Comparison of ENCODE assay signal across 28 cellular contexts in the genomic region with DNA sequence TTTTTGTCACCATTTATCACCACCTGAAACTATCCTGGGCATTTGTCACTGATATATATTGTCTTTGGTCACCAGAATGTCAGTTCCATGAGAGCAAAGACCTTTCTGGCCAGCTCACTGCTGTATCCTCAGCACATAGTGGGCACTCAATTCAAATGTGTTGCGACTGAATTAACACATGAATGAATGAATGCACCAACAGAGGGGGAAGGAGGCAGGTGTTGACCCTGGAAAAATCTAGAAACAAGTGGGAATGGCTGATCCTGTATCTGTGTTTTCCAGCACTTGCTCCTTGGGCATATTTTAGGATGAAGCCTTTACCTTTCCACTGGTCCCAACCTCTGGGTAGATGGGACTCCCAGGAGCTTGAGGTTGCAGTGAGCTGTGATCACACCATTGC.
"Had no signal": no experiment of that assay in that cellular context is flagged by ENCODE, and none has a peak within 500 bp of the region (broad histone marks: within the 10 kb centered on the region; RNA-seq: fewer than 3 reads in every experiment).

No MANE protein-coding gene starts in this region.

- DNase-seq: activated B cell treated with CpG ODN at 0.5 μM for 24 hours; activated CD4-positive, alpha-beta memory T cell treated with anti-CD3 and anti-CD28 coated beads for 36 hours; activated CD4-positive, alpha-beta T cell treated with anti-CD3 and anti-CD28 coated beads, Interleukin-2, amount 10 ng/mL, durations not matched to agents 7 days and 5 days; activated CD8-positive, alpha-beta memory T cell treated with anti-CD3 and anti-CD28 coated beads for 24 hours; activated effector memory CD4-positive, alpha-beta T cell treated with anti-CD3 and anti-CD28 coated beads, Interleukin-2, amount 50 U/mL, for 16 hours; activated naive CD4-positive, alpha-beta T cell treated with Interleukin-2 at 50 U/mL for 16 hours; activated naive CD8-positive, alpha-beta T cell treated with anti-CD3 and anti-CD28 coated beads, Interleukin-2, amount 50 U/mL, for 24 hours; activated T-cell treated with anti-CD3 and anti-CD28 coated beads, Interleukin-2, amount 50 U/mL, for 4 hours; amniotic stem cell; body of pancreas; MG63; MV-4-11; NCI-H1092 treated with DMSO at 0.1 percent for 48 hours; NCI-H1417 treated with DMSO at 0.1 percent for 48 hours; NCI-H1694 treated with DMSO at 0.1 percent for 48 hours; NCI-H2029 treated with DMSO at 0.1 percent for 48 hours; NCI-H345; NCI-H510A; NCI-H526 treated with DMSO at 0.1 percent for 48 hours; NCI-H82; Right ventricle myocardium superior; RPMI8226 had no signal

- H3K36me3 ChIP-seq: ascending aorta, MG63 had no signal

- H3K27me3 ChIP-seq: ascending aorta, body of pancreas, MG63, SJSA1 had no signal

- H3K27me3 Mint-ChIP-seq: activated B cell treated with CpG ODN at 0.5 μM for 24 hours; activated CD4-positive, alpha-beta memory T cell treated with anti-CD3 and anti-CD28 coated beads for 36 hours; activated CD4-positive, alpha-beta T cell treated with anti-CD3 and anti-CD28 coated beads, Interleukin-2, amount 10 ng/mL, durations not matched to agents 7 days and 5 days; activated naive CD8-positive, alpha-beta T cell treated with anti-CD3 and anti-CD28 coated beads, Interleukin-2, amount 50 U/mL, for 24 hours; central memory CD8-positive, alpha-beta T cell had no signal

- H3K27ac Mint-ChIP-seq: activated B cell treated with CpG ODN at 0.5 μM for 24 hours; activated CD4-positive, alpha-beta memory T cell treated with anti-CD3 and anti-CD28 coated beads for 36 hours; activated CD4-positive, alpha-beta T cell treated with anti-CD3 and anti-CD28 coated beads, Interleukin-2, amount 10 ng/mL, durations not matched to agents 7 days and 5 days; activated naive CD4-positive, alpha-beta T cell treated with anti-CD3 and anti-CD28 coated beads, Interleukin-2, amount 50 U/mL, for 72 hours; activated naive CD8-positive, alpha-beta T cell treated with anti-CD3 and anti-CD28 coated beads, Interleukin-2, amount 50 U/mL, for 24 hours; T-helper 1 cell treated with Interleukin-12 subunit alpha and Interleukin-12 subunit beta and Interleukin-4 antibody, amounts not matched to agents 30 μg/mL and 1 μg/mL, for 36 hours had no signal

- H3K9me3 ChIP-seq: ascending aorta, body of pancreas, MG63, SJSA1 had no signal

- H3K4me3 Mint-ChIP-seq: activated B cell treated with CpG ODN at 0.5 μM for 24 hours; activated CD4-positive, alpha-beta memory T cell treated with anti-CD3 and anti-CD28 coated beads for 36 hours; activated CD4-positive, alpha-beta T cell treated with anti-CD3 and anti-CD28 coated beads, Interleukin-2, amount 10 ng/mL, durations not matched to agents 7 days and 5 days; activated naive CD8-positive, alpha-beta T cell treated with anti-CD3 and anti-CD28 coated beads, Interleukin-2, amount 50 U/mL, for 24 hours; activated T-cell treated with anti-CD3 and anti-CD28 coated beads, Interleukin-2, amount 50 U/mL, for 4 hours; central memory CD8-positive, alpha-beta T cell; T-helper 1 cell treated with Interleukin-12 subunit alpha and Interleukin-12 subunit beta and Interleukin-4 antibody, amounts not matched to agents 30 μg/mL and 1 μg/mL, for 36 hours had no signal

- H3K27ac ChIP-seq: ascending aorta, body of pancreas, SJSA1 had no signal

- ATAC-seq: activated naive CD4-positive, alpha-beta T cell treated with anti-CD3 and anti-CD28 coated beads, Interleukin-2, amount 50 U/mL, for 72 hours; activated naive CD8-positive, alpha-beta T cell treated with anti-CD3 and anti-CD28 coated beads, Interleukin-2, amount 50 U/mL, for 24 hours; activated T-cell treated with anti-CD3 and anti-CD28 coated beads, Interleukin-2, amount 50 U/mL, for 4 hours; body of pancreas; SK-N-SH treated with all-trans-retinoic acid at 6 μM for 48 hours had no signal

- H3K36me3 Mint-ChIP-seq: activated CD4-positive, alpha-beta memory T cell treated with anti-CD3 and anti-CD28 coated beads for 36 hours; activated naive CD4-positive, alpha-beta T cell treated with anti-CD3 and anti-CD28 coated beads, Interleukin-2, amount 50 U/mL, for 72 hours had no signal

- H3K9me3 Mint-ChIP-seq: activated B cell treated with CpG ODN at 0.5 μM for 24 hours; activated CD4-positive, alpha-beta memory T cell treated with anti-CD3 and anti-CD28 coated beads for 36 hours; activated CD4-positive, alpha-beta T cell treated with anti-CD3 and anti-CD28 coated beads, Interleukin-2, amount 10 ng/mL, durations not matched to agents 7 days and 5 days; activated naive CD4-positive, alpha-beta T cell treated with anti-CD3 and anti-CD28 coated beads, Interleukin-2, amount 50 U/mL, for 72 hours; activated naive CD8-positive, alpha-beta T cell treated with anti-CD3 and anti-CD28 coated beads, Interleukin-2, amount 50 U/mL, for 24 hours; activated T-cell treated with anti-CD3 and anti-CD28 coated beads, Interleukin-2, amount 50 U/mL, for 4 hours; central memory CD8-positive, alpha-beta T cell; T-helper 1 cell treated with Interleukin-12 subunit alpha and Interleukin-12 subunit beta and Interleukin-4 antibody, amounts not matched to agents 30 μg/mL and 1 μg/mL, for 36 hours had no signal

- H3K4me3 ChIP-seq: ascending aorta, body of pancreas, MG63, SJSA1 had no signal
